Comparison of ENCODE assay signal across 16 cellular contexts in genomic region chr11:100774132-100774531, GRCh38.
DNase-seq lines count a peak whose midpoint lies in the region; TF ChIP-seq lines count a peak whose summit lies in the region.
"Had no signal": no experiment of that assay in that cellular context is flagged by ENCODE, and none has a peak within 500 bp of the region (broad histone marks: within the 10 kb centered on the region; RNA-seq: fewer than 3 reads in every experiment).

No MANE protein-coding gene starts in this region.

- no peaks in the 10 kb centered on the region for H3K79me2 ChIP-seq in neural progenitor cell (ENCODE audit: low read depth)

- H3K36me3 Mint-ChIP-seq in endodermal cell (ENCODE audit: low read depth) (peaks cover 50% of the 10 kb centered on the region), neural progenitor cell (no peaks in the 10 kb centered on the region), type B pancreatic cell (peaks cover 14% of the 10 kb centered on the region)

- TF ChIP-seq CTCF in endodermal cell (conservative IDR thresholded peaks at IDR 0.05) (no peak), neural progenitor cell (IDR thresholded peaks at IDR 0.05) (no peak), type B pancreatic cell (conservative IDR thresholded peaks at IDR 0.05) (no peak)

- H3K27me3 Mint-ChIP-seq in endodermal cell (ENCODE audit: insufficient read depth), result no peaks in the 10 kb centered on the region
- no peaks in the 10 kb centered on the region for H3K27me3 Mint-ChIP-seq in neural progenitor cell (ENCODE audit: insufficient read depth, low read depth)
- H3K27me3 Mint-ChIP-seq in type B pancreatic cell, result no peaks in the 10 kb centered on the region

- no peaks in the 10 kb centered on the region for H4K20me1 ChIP-seq in neural progenitor cell (ENCODE audit: low read depth)

- peaks cover 63% of the 10 kb centered on the region for H3K36me3 ChIP-seq in endodermal cell (ENCODE audit: control insufficient read depth, insufficient read depth, low read length)
- H3K36me3 ChIP-seq in neural progenitor cell, result no peaks in the 10 kb centered on the region
- H3K36me3 ChIP-seq: HAP-1 had no signal

- H3F3A ChIP-seq in neural progenitor cell (ENCODE audit: low read depth), result peaks cover 21% of the 10 kb centered on the region

- H3K9me3 ChIP-seq in endodermal cell (ENCODE audit: control insufficient read depth, low read length) (no peaks in the 10 kb centered on the region), neural progenitor cell (ENCODE audit: low read depth) (no peaks in the 10 kb centered on the region)
- H3K9me3 ChIP-seq: HAP-1, SK-N-SH had no signal

- H3K27ac Mint-ChIP-seq in endodermal cell (peak overlapping the region; percentile 33), neural progenitor cell (no peak overlapping the region), type B pancreatic cell (peak overlapping the region; percentile 76)

- H3K27me3 ChIP-seq in endodermal cell (ENCODE audit: control insufficient read depth, insufficient read depth, low read length, poor library complexity, severe bottlenecking) (no peaks in the 10 kb centered on the region), neural progenitor cell (no peaks in the 10 kb centered on the region)

- H3K4me1 Mint-ChIP-seq in endodermal cell, result peaks cover 38% of the 10 kb centered on the region
- H3K4me1 Mint-ChIP-seq in neural progenitor cell, result peaks cover 25% of the 10 kb centered on the region
- peaks cover 24% of the 10 kb centered on the region for H3K4me1 Mint-ChIP-seq in type B pancreatic cell (ENCODE audit: unreplicated experiment)

- 93 to 98% methylated on average over 5 to 7 of the region's 7 CpGs for WGBS in endodermal cell (ENCODE audit: insufficient coverage in 1 of 2, insufficient read length in 1 of 2), 2 experiments

- H3K4me3 Mint-ChIP-seq in endodermal cell (no peak overlapping the region), neural progenitor cell (no peak overlapping the region), type B pancreatic cell (no peak overlapping the region)

- H3K27ac ChIP-seq in endodermal cell (ENCODE audit: low read depth, low read length), result no peak overlapping the region
- H3K27ac ChIP-seq in neural progenitor cell, result peak overlapping the region; percentile 69

- H3K9me3 Mint-ChIP-seq in endodermal cell (no peaks in the 10 kb centered on the region), neural progenitor cell (no peaks in the 10 kb centered on the region), type B pancreatic cell (no peaks in the 10 kb centered on the region)

- DNase-seq in NCI-H82 treated with DMSO at 0.1 percent for 48 hours (lab: John Stamatoyannopoulos, UW; ENCODE audit: unreplicated experiment), result peak; percentile 43
- no peak for DNase-seq in endodermal cell
- no peak for DNase-seq in neural progenitor cell (ENCODE audit: low spot score)
- no peak for DNase-seq in type B pancreatic cell (ENCODE audit: extremely low spot score, unreplicated experiment)
- DNase-seq in dedifferentiated amniotic fluid mesenchymal stem cell (ENCODE audit: extremely low spot score), result no peak
- DNase-seq in activated gamma-delta T cell (lab: John Stamatoyannopoulos, UW), result no peak
- DNase-seq in NCI-H748 treated with DMSO at 0.1 percent for 48 hours (lab: John Stamatoyannopoulos, UW), result no peak
- DNase-seq: COR-L47, DMS53, MV-4-11, NCI-H1417, NCI-H774, Right ventricle myocardium superior, SK-N-SH had no signal

- H3K4me1 ChIP-seq in endodermal cell (ENCODE audit: control insufficient read depth, insufficient read depth, low read length) (peaks cover 12% of the 10 kb centered on the region), neural progenitor cell (peaks cover 30% of the 10 kb centered on the region)

- H2AFZ ChIP-seq in neural progenitor cell (replicated peaks), result no peak overlapping the region

- no peak overlapping the region for H3K4me2 ChIP-seq in neural progenitor cell
- H3K4me2 ChIP-seq: SK-N-SH had no signal

- H3K4me3 ChIP-seq in endodermal cell (ENCODE audit: low read length), result no peak overlapping the region
- no peak overlapping the region for H3K4me3 ChIP-seq in neural progenitor cell
- H3K4me3 ChIP-seq: HAP-1, K562 had no signal

- H3K9ac ChIP-seq in endodermal cell (ENCODE audit: extremely low read depth, low read length, poor library complexity, severe bottlenecking) (no peak overlapping the region), neural progenitor cell (no peak overlapping the region)
- H3K9ac ChIP-seq: SK-N-SH had no signal
